1 cellular context compared by ENCODE assay signal in the genomic region with DNA sequence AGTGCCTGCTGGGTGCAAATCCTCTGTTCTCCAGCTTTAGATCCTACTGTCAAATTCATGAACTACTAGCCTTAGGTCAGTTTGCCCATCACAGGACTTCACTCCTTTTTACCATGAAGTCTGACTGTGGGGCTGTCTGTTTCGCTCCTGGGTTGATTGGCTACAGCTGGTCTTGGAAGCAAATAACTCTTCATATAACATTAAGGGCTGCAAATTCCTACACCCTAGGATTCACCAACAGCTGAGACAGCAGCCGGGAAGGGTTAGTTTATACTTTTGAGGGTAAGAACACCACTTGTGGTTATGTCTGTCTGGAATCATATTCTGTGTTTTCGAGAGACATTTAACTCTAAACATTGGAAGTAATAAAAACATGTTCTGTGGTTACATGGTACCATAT.
TF ChIP-seq lines count a peak whose summit lies in the region.

No MANE protein-coding gene starts in this region.

TF ChIP-seq in SK-N-SH treated with all-trans-retinoic acid at 6 μM for 48 hours, 23 proteins besides CTCF, POLR2A, EP300 and RAD21:
- TF ChIP-seq TCF4 (CRISPR knock-in tag; IDR thresholded peaks at IDR 0.05; ENCODE audit: borderline replicate concordance) (no peak), TOX (CRISPR knock-in tag; IDR thresholded peaks at IDR 0.05; ENCODE audit: borderline replicate concordance) (no peak), CREB5 (CRISPR knock-in tag; IDR thresholded peaks at IDR 0.05; ENCODE audit: low read depth) (no peak), ESRRG (CRISPR knock-in tag; IDR thresholded peaks at IDR 0.05) (no peak), GLIS3 (CRISPR knock-in tag; IDR thresholded peaks at IDR 0.05) (no peak), TSHZ2 (CRISPR knock-in tag; IDR thresholded peaks at IDR 0.05) (no peak), ZFP3 (CRISPR knock-in tag; IDR thresholded peaks at IDR 0.05) (no peak), PPARA (CRISPR knock-in tag; IDR thresholded peaks at IDR 0.05; ENCODE audit: borderline replicate concordance) (no peak)
- TF ChIP-seq, protein P1, sequence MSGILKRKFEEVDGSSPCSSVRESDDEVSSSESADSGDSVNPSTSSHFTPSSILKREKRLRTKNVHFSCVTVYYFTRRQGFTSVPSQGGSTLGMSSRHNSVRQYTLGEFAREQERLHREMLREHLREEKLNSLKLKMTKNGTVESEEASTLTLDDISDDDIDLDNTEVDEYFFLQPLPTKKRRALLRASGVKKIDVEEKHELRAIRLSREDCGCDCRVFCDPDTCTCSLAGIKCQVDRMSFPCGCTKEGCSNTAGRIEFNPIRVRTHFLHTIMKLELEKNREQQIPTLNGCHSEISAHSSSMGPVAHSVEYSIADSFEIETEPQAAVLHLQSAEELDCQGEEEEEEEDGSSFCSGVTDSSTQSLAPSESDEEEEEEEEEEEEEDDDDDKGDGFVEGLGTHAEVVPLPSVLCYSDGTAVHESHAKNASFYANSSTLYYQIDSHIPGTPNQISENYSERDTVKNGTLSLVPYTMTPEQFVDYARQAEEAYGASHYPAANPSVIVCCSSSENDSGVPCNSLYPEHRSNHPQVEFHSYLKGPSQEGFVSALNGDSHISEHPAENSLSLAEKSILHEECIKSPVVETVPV (CRISPR knock-in tag; IDR thresholded peaks at IDR 0.05) = no peak
